In the genomic region with DNA sequence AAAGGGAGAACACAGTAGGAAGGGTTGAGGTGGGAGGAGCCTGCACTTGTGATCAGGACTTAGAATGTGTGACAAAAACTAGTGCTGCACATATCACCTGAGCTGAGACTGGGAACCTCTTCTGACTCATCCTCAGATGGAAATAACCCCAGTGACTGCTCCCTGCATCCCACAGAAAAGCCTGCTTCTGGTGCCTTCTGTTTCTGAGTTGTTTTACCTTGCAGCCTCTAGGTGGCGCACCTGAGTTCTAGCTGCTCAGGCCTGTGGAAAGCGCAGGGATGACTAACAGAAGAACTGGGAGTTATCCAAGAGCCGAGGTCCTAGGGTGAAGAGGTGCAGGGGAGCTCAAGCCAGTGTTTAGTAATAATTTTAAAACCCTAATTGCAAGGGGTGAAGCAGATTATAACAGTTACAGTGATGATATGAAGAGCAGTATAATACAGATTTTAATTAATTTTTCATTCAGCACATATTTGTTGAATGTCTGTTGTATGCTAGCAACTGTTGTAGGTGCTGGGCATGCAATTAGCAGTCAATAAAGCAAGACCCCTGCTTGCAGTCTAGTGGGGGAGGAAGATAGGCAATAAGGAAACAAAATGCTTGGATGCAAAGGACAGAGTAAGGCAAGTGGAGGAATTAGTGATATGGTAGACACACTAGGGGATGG, we compare ENCODE assay signal across 8 cellular contexts.
DNase-seq lines count a peak whose midpoint lies in the region; ATAC-seq and TF ChIP-seq lines count a peak whose summit lies in the region.

No MANE protein-coding gene starts in this region.

- no peak overlapping the region; the same call in 1 of the 2 replicates for H2AFZ ChIP-seq in DND-41 (ENCODE audit: low read depth, low read length)
- H2AFZ ChIP-seq in trophoblast cell (ENCODE audit: insufficient read depth, low read length, poor library complexity), result no peak overlapping the region

- no peak overlapping the region for H4K8ac ChIP-seq in trophoblast cell (ENCODE audit: low read depth, low read length)

- no peak overlapping the region for H3K4me3 Mint-ChIP-seq in activated T-helper 17 cell treated with anti-CD3 and anti-CD28 coated beads, Interleukin-2, amount 50 U/mL, for 72 hours

- H3K4me1 Mint-ChIP-seq in activated T-helper 17 cell treated with anti-CD3 and anti-CD28 coated beads, Interleukin-2, amount 50 U/mL, for 72 hours, result no peaks in the 10 kb centered on the region

- DNase-seq in DND-41 (peak; percentile 81), HS-5 (ENCODE audit: low read depth) (peak; percentile 50), NT2/D1 (ENCODE audit: low read depth, low spot score) (peak; percentile 77), glomerular visceral epithelial cell (ENCODE audit: extremely low spot score) (peak; percentile 73), trophoblast cell (peak; percentile 62 to 77), NCI-H1436 (lab: John Stamatoyannopoulos, UW) (no peak)

- H3K27ac Mint-ChIP-seq in activated T-helper 17 cell treated with anti-CD3 and anti-CD28 coated beads, Interleukin-2, amount 50 U/mL, for 72 hours, result no peak overlapping the region

- no peak overlapping the region for H2BK5ac ChIP-seq in trophoblast cell (ENCODE audit: low read depth, low read length, poor library complexity)

- H3K36me3 Mint-ChIP-seq in activated T-helper 17 cell treated with anti-CD3 and anti-CD28 coated beads, Interleukin-2, amount 50 U/mL, for 72 hours (ENCODE audit: low read depth), result no peaks in the 10 kb centered on the region

- ATAC-seq in DND-41 (ENCODE audit: insufficient read depth, low read depth) (peak; percentile 61), HG02763 (IDR thresholded peaks at IDR 0.05; ENCODE audit: unreplicated experiment) (no peak)
- peak; percentile 80 for ATAC-seq in activated T-helper 17 cell treated with anti-CD3 and anti-CD28 coated beads, Interleukin-2, amount 50 U/mL, for 72 hours (replicated peaks)

- H3K4me1 ChIP-seq in DND-41 (ENCODE audit: insufficient read depth, low read length) (peaks cover 65% of the 10 kb centered on the region), NT2/D1 (ENCODE audit: insufficient read depth, insufficient read length) (peaks cover 5% of the 10 kb centered on the region), trophoblast cell (ENCODE audit: control insufficient read depth in 1 of 2, insufficient read depth in 2 of 2, low read length in 2 of 2) (no peaks in the 10 kb centered on the region)

- no peaks in the 10 kb centered on the region for H3K36me3 ChIP-seq in DND-41 (ENCODE audit: insufficient read depth, low read length)
- no peaks in the 10 kb centered on the region for H3K36me3 ChIP-seq in NT2/D1 (ENCODE audit: insufficient read depth, insufficient read length, low read length)
- no peaks in the 10 kb centered on the region for H3K36me3 ChIP-seq in trophoblast cell (ENCODE audit: control insufficient read depth in 1 of 2, insufficient read depth in 2 of 2, low read length in 2 of 2)

- H3K27ac ChIP-seq in DND-41 (ENCODE audit: low read length) (peak overlapping the region; percentile 80), trophoblast cell (ENCODE audit: low read depth, low read length) (no peak overlapping the region)

- no peak overlapping the region for H3K14ac ChIP-seq in trophoblast cell (ENCODE audit: low read length)

- H3K23ac ChIP-seq in trophoblast cell (ENCODE audit: low read length), result no peak overlapping the region

- H3K9me3 Mint-ChIP-seq in activated T-helper 17 cell treated with anti-CD3 and anti-CD28 coated beads, Interleukin-2, amount 50 U/mL, for 72 hours, result no peaks in the 10 kb centered on the region

- TF ChIP-seq CTCF in DND-41 (IDR thresholded peaks at IDR 0.05; ENCODE audit: borderline replicate concordance, extremely low read depth, low read length, poor library complexity, severe bottlenecking), result peak; percentile 98

- H3K4me3 ChIP-seq in DND-41 (ENCODE audit: low read depth in 1 of 2, low read length in 2 of 2) (no peak overlapping the region), NT2/D1 (ENCODE audit: insufficient read length, low read depth) (no peak overlapping the region), trophoblast cell (ENCODE audit: low read depth, low read length) (no peak overlapping the region)

- H4K12ac ChIP-seq in trophoblast cell (ENCODE audit: low read depth, low read length), result no peak overlapping the region

- H3K4ac ChIP-seq in trophoblast cell (ENCODE audit: low read depth, low read length), result no peak overlapping the region

- H2AK5ac ChIP-seq in trophoblast cell (ENCODE audit: low read length), result no peak overlapping the region

- H3K9ac ChIP-seq in DND-41 (ENCODE audit: low read depth, low read length) (no peak overlapping the region), NT2/D1 (ENCODE audit: insufficient read length, low read depth) (no peak overlapping the region), trophoblast cell (ENCODE audit: low read length) (no peak overlapping the region)

- no peaks in the 10 kb centered on the region for H4K20me1 ChIP-seq in DND-41 (ENCODE audit: insufficient read depth, low read length)

- H2BK120ac ChIP-seq in trophoblast cell (ENCODE audit: insufficient read depth, low read length, poor library complexity), result no peak overlapping the region

- H3K27me3 ChIP-seq in DND-41 (ENCODE audit: insufficient read depth, low read length, poor library complexity), result no peaks in the 10 kb centered on the region
- H3K27me3 ChIP-seq in NT2/D1 (ENCODE audit: insufficient read depth, insufficient read length), result no peaks in the 10 kb centered on the region
- H3K27me3 ChIP-seq in trophoblast cell (ENCODE audit: insufficient read depth, low read length), result no peaks in the 10 kb centered on the region

- H4K91ac ChIP-seq in trophoblast cell (ENCODE audit: low read depth, low read length), result no peak overlapping the region

- H3K79me2 ChIP-seq in DND-41 (ENCODE audit: insufficient read depth, low read length) (no peaks in the 10 kb centered on the region), trophoblast cell (ENCODE audit: control insufficient read depth, insufficient read depth, low read length, poor library complexity) (no peaks in the 10 kb centered on the region)

- H3K79me1 ChIP-seq in trophoblast cell (ENCODE audit: low read length), result no peaks in the 10 kb centered on the region

- H3K18ac ChIP-seq in trophoblast cell (ENCODE audit: low read length), result no peak overlapping the region

- no CpG with 5 or more reads among the region's 3 CpGs for WGBS in trophoblast cell (ENCODE audit: extremely low coverage, insufficient coverage, insufficient read length)

- H2BK12ac ChIP-seq in trophoblast cell (ENCODE audit: low read length), result no peak overlapping the region

- H3K4me2 ChIP-seq in DND-41 (ENCODE audit: insufficient read depth, low read length) (no peak overlapping the region), trophoblast cell (ENCODE audit: low read length) (no peak overlapping the region)

- peaks cover 3% of the 10 kb centered on the region for H3K27me3 Mint-ChIP-seq in activated T-helper 17 cell treated with anti-CD3 and anti-CD28 coated beads, Interleukin-2, amount 50 U/mL, for 72 hours

- H3K9me3 ChIP-seq in DND-41 (ENCODE audit: insufficient read depth, low read length, severe bottlenecking), result peaks cover 6% of the 10 kb centered on the region
- no peaks in the 10 kb centered on the region for H3K9me3 ChIP-seq in NT2/D1 (ENCODE audit: insufficient read depth, low read length)
- H3K9me3 ChIP-seq in trophoblast cell (ENCODE audit: insufficient read depth, low read depth, low read length), result peaks cover 2% of the 10 kb centered on the region
